In genomic region chr3:49786357-49787181, GRCh38 we compare ENCODE assay signal across 1 cellular context.
TF ChIP-seq lines count a peak whose summit lies in the region.

Gene IP6K1, minus strand, starts transcription at chr3:49786542. Its CDS starts 38,502 bp downstream, at chr3:49748040.

TF ChIP-seq in K562, 482 proteins besides CTCF, POLR2A, EP300 and RAD21 (continued from another document and continues in another):
- TF ChIP-seq ZFP91 (CRISPR knock-in tag; IDR thresholded peaks at IDR 0.05) = no peak
- TF ChIP-seq TFAM (CRISPR knock-in tag; conservative IDR thresholded peaks at IDR 0.05) = no peak
- no peak for TF ChIP-seq MXD1 (CRISPR knock-in tag; IDR thresholded peaks at IDR 0.05; ENCODE audit: borderline replicate concordance, poor library complexity, severe bottlenecking)
- no peak for TF ChIP-seq ZNF239 (CRISPR knock-in tag; IDR thresholded peaks at IDR 0.05)
- peak; percentile 99 for TF ChIP-seq BHLHE40 (IDR thresholded peaks at IDR 0.05; ENCODE audit: low read length)
- TF ChIP-seq POLR3A (IDR thresholded peaks at IDR 0.05; ENCODE audit: borderline replicate concordance, extremely low read depth, insufficient read depth, insufficient read length) = no peak
- no peak for TF ChIP-seq ZNF133 (CRISPR knock-in tag; IDR thresholded peaks at IDR 0.05)
- TF ChIP-seq HMBOX1 (IDR thresholded peaks at IDR 0.05) = no peak
- TF ChIP-seq CAMTA2 (CRISPR knock-in tag; conservative IDR thresholded peaks at IDR 0.05) = no peak
- TF ChIP-seq ZNF551 (CRISPR knock-in tag; IDR thresholded peaks at IDR 0.05) = no peak
- TF ChIP-seq ILK (tag; IDR thresholded peaks at IDR 0.05; ENCODE audit: borderline replicate concordance, low read depth) = no peak
- TF ChIP-seq MYNN (IDR thresholded peaks at IDR 0.05) = no peak
- no peak for TF ChIP-seq MYNN (CRISPR knock-in tag; IDR thresholded peaks at IDR 0.05)
- peak; percentile 81 for TF ChIP-seq CXXC5 (CRISPR knock-in tag; IDR thresholded peaks at IDR 0.05)
- TF ChIP-seq ZC3H11A (IDR thresholded peaks at IDR 0.05; ENCODE audit: low read depth, low read length) = no peak
- TF ChIP-seq TBP (optimal IDR thresholded peaks at IDR 0.05; ENCODE audit: low read depth, low read length) = peak; percentile 68
- TF ChIP-seq RBM22 (IDR thresholded peaks at IDR 0.05; ENCODE audit: low read depth, low read length, poor library complexity, severe bottlenecking) = no peak
- TF ChIP-seq XRCC4 (IDR thresholded peaks at IDR 0.05; ENCODE audit: extremely low read depth, insufficient read depth, insufficient read length) = no peak
- TF ChIP-seq MAFG (tag; conservative IDR thresholded peaks at IDR 0.05) = no peak
- peak; percentile 39 for TF ChIP-seq CCNT2 (IDR thresholded peaks at IDR 0.05; ENCODE audit: borderline replicate concordance, extremely low read depth, insufficient read length, low read depth, low read length)
- no peak for TF ChIP-seq LCOR (CRISPR knock-in tag; IDR thresholded peaks at IDR 0.05)
- no peak for TF ChIP-seq HEY1 (CRISPR knock-in tag; IDR thresholded peaks at IDR 0.05; ENCODE audit: borderline replicate concordance)
- no peak for TF ChIP-seq CBX3 (IDR thresholded peaks at IDR 0.05; ENCODE audit: borderline replicate concordance in 1 of 2, low read length in 2 of 2)
- no peak for TF ChIP-seq ETV5 (CRISPR knock-in tag; IDR thresholded peaks at IDR 0.05; ENCODE audit: low read depth)
- peak; percentile 50; the same call in 1 of the 2 replicates for TF ChIP-seq TCF15 (CRISPR knock-in tag; IDR thresholded peaks at IDR 0.05)
- TF ChIP-seq FOXK2 (conservative IDR thresholded peaks at IDR 0.05 in 1 of 2, IDR thresholded peaks at IDR 0.05 in 1 of 2; ENCODE audit: low read depth in 2 of 2) = peak; percentile 81 to 83
- no peak for TF ChIP-seq THRAP3 (IDR thresholded peaks at IDR 0.05; ENCODE audit: borderline replicate concordance)
- no peak for TF ChIP-seq NFIX (CRISPR knock-in tag; IDR thresholded peaks at IDR 0.05; ENCODE audit: low read depth)
- TF ChIP-seq SAFB2 (IDR thresholded peaks at IDR 0.05; ENCODE audit: borderline replicate concordance, low read depth, low read length, severe bottlenecking) = no peak
- no peak for TF ChIP-seq AFF4 (CRISPR knock-in tag; IDR thresholded peaks at IDR 0.05)
- TF ChIP-seq ZNF785 (CRISPR knock-in tag; IDR thresholded peaks at IDR 0.05) = no peak
- peak; percentile 100 for TF ChIP-seq USF1 (CRISPR knock-in tag; IDR thresholded peaks at IDR 0.05)
- no peak for TF ChIP-seq RNF219 (CRISPR knock-in tag; IDR thresholded peaks at IDR 0.05)
- no peak for TF ChIP-seq ZNF707 (CRISPR knock-in tag; conservative IDR thresholded peaks at IDR 0.05)
- TF ChIP-seq VEZF1 (CRISPR knock-in tag; IDR thresholded peaks at IDR 0.05) = peak; percentile 69
- TF ChIP-seq ZKSCAN3 (CRISPR knock-in tag; IDR thresholded peaks at IDR 0.05) = no peak
- 0 out of 2 replicates have a peak, but pooled peaks have one; percentile 24 for TF ChIP-seq CLOCK (CRISPR knock-in tag; IDR thresholded peaks at IDR 0.05; ENCODE audit: borderline replicate concordance)
- TF ChIP-seq MXI1 (IDR thresholded peaks at IDR 0.05; ENCODE audit: low read depth, low read length) = peak; percentile 84
- TF ChIP-seq LEF1 (IDR thresholded peaks at IDR 0.05) = 0 out of 2 replicates have a peak, but pooled peaks have one; percentile 37
- no peak for TF ChIP-seq ILF3 (IDR thresholded peaks at IDR 0.05; ENCODE audit: borderline replicate concordance)
- peak; percentile 80 for TF ChIP-seq ESRRA (IDR thresholded peaks at IDR 0.05; ENCODE audit: borderline replicate concordance, low read depth)
- peak; percentile 80; the same call in 1 of the 2 replicates for TF ChIP-seq CEBPZ (IDR thresholded peaks at IDR 0.05; ENCODE audit: borderline replicate concordance, low read depth, low read length)
